ENCODE assay signal across 9 cellular contexts in the genomic region with DNA sequence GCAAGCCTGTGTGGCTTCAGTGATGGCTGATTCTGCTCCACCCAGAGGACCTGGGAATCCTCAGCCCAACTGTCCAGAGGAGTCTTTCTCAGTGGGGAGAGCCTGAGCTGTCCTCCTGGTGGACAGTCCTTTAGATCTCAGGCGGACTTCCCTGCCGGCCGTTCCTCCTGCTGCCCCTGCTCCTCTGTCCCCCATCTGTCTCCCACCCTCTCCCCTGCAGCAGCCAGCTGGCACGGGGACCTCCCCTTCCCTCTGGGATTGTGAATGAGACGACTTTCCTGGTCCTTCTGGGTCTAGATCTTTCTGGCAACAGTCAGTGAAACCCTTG.
A peak's percentile ranks its signal among the peaks of the same experiment; 100 is the strongest.
DNase-seq lines count a peak whose midpoint lies in the region; ATAC-seq and TF ChIP-seq lines count a peak whose summit lies in the region.
"Had no signal": no experiment of that assay in that cellular context is flagged by ENCODE, and none has a peak within 500 bp of the region (broad histone marks: within the 10 kb centered on the region; RNA-seq: fewer than 3 reads in every experiment).

No MANE protein-coding gene starts in this region.

- peaks cover 82% of the 10 kb centered on the region for H3K36me3 Mint-ChIP-seq in dendritic cell treated with granulocyte-macrophage colony-stimulating factor and Interleukin-4, amounts not matched to agents 40 ng/mL and 50 ng/mL, for 4 days (ENCODE audit: low read depth)
- H3K36me3 Mint-ChIP-seq in neural crest cell (ENCODE audit: low read depth), result no peaks in the 10 kb centered on the region

- no peaks in the 10 kb centered on the region for H3K27me3 Mint-ChIP-seq in dendritic cell treated with granulocyte-macrophage colony-stimulating factor and Interleukin-4, amounts not matched to agents 40 ng/mL and 50 ng/mL, for 4 days
- no peaks in the 10 kb centered on the region for H3K27me3 Mint-ChIP-seq in neural crest cell (ENCODE audit: low read depth)

- no peaks in the 10 kb centered on the region for H3K9me3 Mint-ChIP-seq in dendritic cell treated with granulocyte-macrophage colony-stimulating factor and Interleukin-4, amounts not matched to agents 40 ng/mL and 50 ng/mL, for 4 days
- no peaks in the 10 kb centered on the region for H3K9me3 Mint-ChIP-seq in neural crest cell

- H4K20me1 ChIP-seq in BLaER1, result peaks cover 41% of the 10 kb centered on the region

- TF ChIP-seq CTCF in neural crest cell (conservative IDR thresholded peaks at IDR 0.05), result no peak

- H3K4me1 ChIP-seq in BLaER1, result peaks cover 100% of the 10 kb centered on the region

- peak overlapping the region; percentile 11 for H3K27ac Mint-ChIP-seq in dendritic cell treated with granulocyte-macrophage colony-stimulating factor and Interleukin-4, amounts not matched to agents 40 ng/mL and 50 ng/mL, for 4 days
- H3K27ac Mint-ChIP-seq in neural crest cell (ENCODE audit: unreplicated experiment), result peak overlapping the region; percentile 75

- peak overlapping the region; percentile 99 for H3K27ac ChIP-seq in BLaER1

- no peaks in the 10 kb centered on the region for H3K9me3 ChIP-seq in BLaER1

- DNase-seq in NCI-H524 treated with DMSO at 0.1 percent for 48 hours (lab: John Stamatoyannopoulos, UW) (peak; percentile 21), neural crest cell (ENCODE audit: low read depth, low spot score) (no peak), SKM-1 treated with dmso at 0.1 percent for 144 hours (lab: John Stamatoyannopoulos, UW; ENCODE audit: unreplicated experiment) (no peak), NK-92 (lab: John Stamatoyannopoulos, UW; ENCODE audit: unreplicated experiment) (no peak), AG08395 (ENCODE audit: low spot score) (no peak)
- DNase-seq: aorta had no signal

- peaks cover 23% of the 10 kb centered on the region for H3K36me3 ChIP-seq in BLaER1

- no peak overlapping the region for H3K4me3 Mint-ChIP-seq in dendritic cell treated with granulocyte-macrophage colony-stimulating factor and Interleukin-4, amounts not matched to agents 40 ng/mL and 50 ng/mL, for 4 days
- H3K4me3 Mint-ChIP-seq in neural crest cell, result no peak overlapping the region

- no peaks in the 10 kb centered on the region for H3K27me3 ChIP-seq in BLaER1

- peak overlapping the region; percentile 99 for H3K4me2 ChIP-seq in BLaER1

- peak overlapping the region; percentile 72 for H3K9ac ChIP-seq in BLaER1

- H3K4me1 Mint-ChIP-seq in dendritic cell treated with granulocyte-macrophage colony-stimulating factor and Interleukin-4, amounts not matched to agents 40 ng/mL and 50 ng/mL, for 4 days (ENCODE audit: low read depth), result peaks cover 70% of the 10 kb centered on the region
- H3K4me1 Mint-ChIP-seq in neural crest cell, result peaks cover 52% of the 10 kb centered on the region

- ATAC-seq in GM19455 (IDR thresholded peaks at IDR 0.05; ENCODE audit: unreplicated experiment), result no peak

- peak overlapping the region; percentile 56 for H3K4me3 ChIP-seq in BLaER1

- intact Hi-C loops in dendritic cell treated with granulocyte-macrophage colony-stimulating factor and Interleukin-4, amounts not matched to agents 40 ng/mL and 50 ng/mL, for 4 days (cut with micrococcal nuclease), result loop anchor here (10.0 kb wide), 1 partner anchor 46 kb away; no protein-coding TSS in a partner anchor
